ENCODE assay signal across 8 cellular contexts in the genomic region with DNA sequence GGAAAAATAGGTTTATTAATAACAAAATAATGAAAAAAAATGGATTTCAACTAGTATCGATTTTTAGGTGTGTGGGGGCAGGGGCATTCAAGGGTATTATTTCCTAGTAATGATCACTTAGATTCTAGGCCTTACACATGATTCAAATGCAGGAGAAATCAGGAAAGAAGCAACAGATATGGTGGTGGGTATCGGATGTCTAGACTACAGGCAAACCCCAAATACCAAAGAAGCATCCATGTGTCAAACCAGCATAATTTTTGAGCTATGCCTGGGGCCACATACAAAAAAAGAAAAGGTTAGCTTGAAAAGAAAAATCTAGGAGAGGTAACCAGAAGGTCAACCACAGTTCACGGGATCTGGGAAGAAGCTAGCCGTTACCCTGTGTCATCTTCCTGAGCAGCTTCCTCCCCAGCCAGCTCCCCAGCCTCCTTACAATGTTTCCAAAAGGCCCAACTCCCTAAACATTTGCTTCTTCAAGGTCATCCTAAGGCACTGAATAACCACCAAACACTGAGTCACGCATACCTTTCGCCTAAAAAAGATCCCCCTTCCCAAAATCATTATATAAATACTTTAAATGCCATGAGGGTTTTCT. TPM values are rescaled to one million over a fixed set of nuclear protein-coding genes. Genes with fewer than 3 reads are reported as not detected.
DNase-seq lines count a peak whose midpoint lies in the region; ATAC-seq, FAIRE-seq and TF ChIP-seq lines count a peak whose summit lies in the region.

No MANE protein-coding gene starts in this region.

- ATAC-seq in psoas muscle, result no peak

- no peak for FAIRE-seq in HTR-8/SVneo (lab: Jason Lieb, UNC)

- H3K36me3 Mint-ChIP-seq in endothelial cell (ENCODE audit: low read depth, unreplicated experiment), result peaks cover 16% of the 10 kb centered on the region

- WGBS in psoas muscle, 3 donors, result 80 to 86% (median 82%) methylated on average over 6 of the region's 6 CpGs

- H3K27me3 ChIP-seq in PC-9 (ENCODE audit: insufficient read depth, low read depth) (no peaks in the 10 kb centered on the region), psoas muscle (ENCODE audit: insufficient read depth in 3 of 3, low read length in 2 of 3) (peaks cover 0 to 49% (median 0%) of the 10 kb centered on the region in 3 donors)

- H3F3A ChIP-seq in PC-9 (ENCODE audit: insufficient read depth, low read depth), result peaks cover 14% of the 10 kb centered on the region; the same call in 1 of the 2 replicates

- H3K4me2 ChIP-seq in PC-9, result peak overlapping the region; percentile 82

- H3K27ac Mint-ChIP-seq in endothelial cell (ENCODE audit: unreplicated experiment), result peak overlapping the region; percentile 98

- no peaks in the 10 kb centered on the region for H3K9me3 Mint-ChIP-seq in endothelial cell (ENCODE audit: unreplicated experiment)

- H3K27ac ChIP-seq in PC-9 (peak overlapping the region; percentile 84), psoas muscle (no peak overlapping the region)

- H3K9me2 ChIP-seq in PC-9 (ENCODE audit: insufficient read depth), result 0 out of 2 replicates have a peak, but pooled peaks cover 6% of the 10 kb centered on the region

- H3K4me3 ChIP-seq in PC-9 (peak overlapping the region; percentile 91), psoas muscle (peak overlapping the region; percentile 82)

- intact Hi-C loops in PC-9 (cut with micrococcal nuclease; ENCODE audit: unreplicated experiment) (loop anchor here (5.0 to 10.0 kb wide), 3 partner anchors 318 to 1572 kb away; partner anchors contain the start of genes ETFBKMT and PKP2), psoas muscle (cut with DNase I) (no loop called here)

- DNase-seq in DMS 273 (lab: John Stamatoyannopoulos, UW; ENCODE audit: unreplicated experiment) (peak; percentile 22), DMS 273 treated with DMSO at 0.1 percent for 48 hours (lab: John Stamatoyannopoulos, UW) (no peak), PC-9 (peak; percentile 53 to 71), endothelial cell (ENCODE audit: low spot score) (no peak), psoas muscle (no peak), GM13977 (ENCODE audit: low spot score) (no peak), NCI-H187 (lab: John Stamatoyannopoulos, UW) (no peak), HTR-8/SVneo (ENCODE audit: insufficient read length, low spot score) (no peak)

- TSS peak; percentile 19 for BruUV-seq in PC-9 (replicated peaks; lab: Mats Ljungman, UMichigan)

- H4K20me1 ChIP-seq in PC-9 (ENCODE audit: insufficient read depth), result peaks cover 49% of the 10 kb centered on the region

- H3K4me3 Mint-ChIP-seq in endothelial cell (ENCODE audit: unreplicated experiment), result peak overlapping the region; percentile 99

- TF ChIP-seq CTCF in PC-9 (conservative IDR thresholded peaks at IDR 0.05) (no peak), endothelial cell (IDR thresholded peaks at IDR 0.05; ENCODE audit: unreplicated experiment) (no peak), psoas muscle (IDR thresholded peaks at IDR 0.05) (no peak), GM13977 (IDR thresholded peaks at IDR 0.05; ENCODE audit: extremely low read depth, insufficient read depth, missing control alignments) (no peak)

- H3K9me3 ChIP-seq in PC-9 (ENCODE audit: insufficient read depth, low read depth), result no peaks in the 10 kb centered on the region
- no peaks in the 10 kb centered on the region for H3K9me3 ChIP-seq in psoas muscle

- H3K79me2 ChIP-seq in PC-9 (ENCODE audit: low read depth), result peaks cover 82% of the 10 kb centered on the region

- in situ Hi-C loops in GM13977 (cut with MboI; ENCODE audit: low pct_unique_long_range_greater_than_20kb, low sequenced_read_pairs, unreplicated experiment), result no loop called here

- H3K4me1 ChIP-seq in PC-9 (replicated peaks; ENCODE audit: insufficient read depth), result peaks cover 58% of the 10 kb centered on the region
- no peaks in the 10 kb centered on the region for H3K4me1 ChIP-seq in psoas muscle

- H3K36me3 ChIP-seq in PC-9 (ENCODE audit: low read depth) (peaks cover 11% of the 10 kb centered on the region; the same call in 1 of the 2 replicates), psoas muscle (ENCODE audit: insufficient read depth in 1 of 2, low read depth in 1 of 2) (no peaks in the 10 kb centered on the region)

- peaks cover 26% of the 10 kb centered on the region for H3K27me3 Mint-ChIP-seq in endothelial cell (ENCODE audit: unreplicated experiment)

- CTCF ChIA-PET in PC-9 (lab: Charles Lee), result interaction anchor here (0.8 to 0.9 kb wide), 2 partner anchors 40 to 51 kb away, joined by 3 to 4 read pairs; no protein-coding TSS in a partner anchor

- POLR2A ChIA-PET in PC-9 (lab: Charles Lee; ENCODE audit: unreplicated experiment), result interaction anchor here (0.6 to 0.7 kb wide), 3 partner anchors 12 to 196 kb away, joined by 4 to 15 read pairs (median 5); no protein-coding TSS in a partner anchor

- peaks cover 61% of the 10 kb centered on the region for H3K4me1 Mint-ChIP-seq in endothelial cell (ENCODE audit: unreplicated experiment)

- H2AFZ ChIP-seq in PC-9, result peak overlapping the region; percentile 75; the same call in 1 of the 2 replicates

RNA-seq across cellular contexts. Expression of gene SINHCAF, which starts 3.2 kb away (rescaled TPM):
- total RNA-seq in PC-9 (2021) (146 and 152 TPM in 2 replicates), endothelial cell (ENCODE audit: unreplicated experiment) (205 TPM), psoas muscle (1 to 10 TPM; 1.8 to 7.7 (median 3.7) TPM)
- 1 to 10 TPM; 1.3 to 2.9 (median 2.7) TPM for polyA plus RNA-seq in psoas muscle

Comparison
In these comparisons a context has a peak if more than half of its experiments do, and no peak if none do; other contexts are left out.
1. DNase-seq: peak in DMS 273 (single experiment) and PC-9 (2 of 2); none in DMS 273 treated with DMSO at 0.1 percent for 48 hours (single experiment), endothelial cell (single experiment), psoas muscle (0 of 2), GM13977 (single experiment), NCI-H187 (0 of 2) and HTR-8/SVneo (single experiment).
2. RNA of gene SINHCAF, which starts 3.2 kb away (total RNA-seq): 205 TPM in endothelial cell (single experiment) and 146 to 152 TPM in PC-9; 1.8 to 7.7 TPM in psoas muscle; every median in the first group is over 10 times any median in the second.